6 cellular contexts compared by ENCODE assay signal in the genomic region with DNA sequence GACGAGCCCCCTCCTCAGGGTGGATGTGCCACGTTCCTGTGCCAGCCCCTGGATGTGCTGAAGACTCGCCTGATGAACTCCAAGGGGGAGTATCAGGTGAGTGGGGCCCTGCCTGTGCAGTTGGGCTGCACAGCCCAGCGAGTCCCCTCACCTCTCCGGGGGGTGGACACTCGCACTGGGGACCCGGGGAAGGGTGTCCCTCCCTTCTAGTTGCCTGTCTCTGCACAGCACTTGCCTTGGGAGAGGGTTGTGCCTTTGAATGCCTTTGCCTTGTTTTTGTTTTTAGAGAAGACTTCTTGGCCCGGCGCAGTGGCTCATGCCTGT.
"Had no signal": no experiment of that assay in that cellular context is flagged by ENCODE, and none has a peak within 500 bp of the region (broad histone marks: within the 10 kb centered on the region; RNA-seq: fewer than 3 reads in every experiment).

No MANE protein-coding gene starts in this region.

- DNase-seq: GM23248, GOT3, H7 had no signal

- H3K27ac ChIP-seq: GM23248, HL-60 had no signal

- H3K4me3 ChIP-seq: GM23248, HAP-1 had no signal

- H3K36me3 Mint-ChIP-seq: IgD-negative memory B cell had no signal

- H3K9me3 Mint-ChIP-seq: IgD-negative memory B cell had no signal

- H3K4me3 Mint-ChIP-seq: IgD-negative memory B cell had no signal

- H3K9me3 ChIP-seq: HAP-1 had no signal

- H3K27ac Mint-ChIP-seq: IgD-negative memory B cell had no signal
